In genomic region chr16:85449195-85449884, GRCh38 we compare ENCODE assay signal across 1 cellular context.
TF ChIP-seq lines count a peak whose summit lies in the region.

No MANE protein-coding gene starts in this region.

TF ChIP-seq in HepG2, 621 proteins besides CTCF, POLR2A, EP300 and RAD21 (continued from another document and continues in another):
- no peak for TF ChIP-seq PRDM4 (CRISPR knock-in tag; IDR thresholded peaks at IDR 0.05; ENCODE audit: borderline replicate concordance)
- TF ChIP-seq ZNF713 (CRISPR knock-in tag; IDR thresholded peaks at IDR 0.05): no peak
- TF ChIP-seq ZKSCAN1 (IDR thresholded peaks at IDR 0.05; ENCODE audit: low read length): no peak
- TF ChIP-seq POLR2AphosphoS2 (IDR thresholded peaks at IDR 0.05; ENCODE audit: low read depth, low read length): no peak
- no peak for TF ChIP-seq PCBP2 (optimal IDR thresholded peaks at IDR 0.05; ENCODE audit: low read depth, low read length, poor library complexity, severe bottlenecking)
- TF ChIP-seq HMGXB3 (CRISPR knock-in tag; IDR thresholded peaks at IDR 0.05; ENCODE audit: borderline replicate concordance): no peak
- no peak for TF ChIP-seq SP1 (IDR thresholded peaks at IDR 0.05)
- no peak for TF ChIP-seq SP1 (CRISPR knock-in tag; IDR thresholded peaks at IDR 0.05)
- no peak for TF ChIP-seq MTA3 (CRISPR knock-in tag; IDR thresholded peaks at IDR 0.05)
- no peak for TF ChIP-seq GMEB2 (CRISPR knock-in tag; IDR thresholded peaks at IDR 0.05; ENCODE audit: low read depth)
- peak; percentile 78; the same call in 1 of the 2 replicates for TF ChIP-seq ATF5 (CRISPR knock-in tag; IDR thresholded peaks at IDR 0.05; ENCODE audit: low read depth)
- no peak for TF ChIP-seq ZNF547 (CRISPR knock-in tag; IDR thresholded peaks at IDR 0.05)
- TF ChIP-seq HMGXB4 (CRISPR knock-in tag; IDR thresholded peaks at IDR 0.05; ENCODE audit: borderline replicate concordance in 1 of 2, low read depth in 1 of 2): peak in 1 of 2 experiments; percentile 20; a peak in 1 of 4 replicates
- TF ChIP-seq HDAC2 (CRISPR knock-in tag; IDR thresholded peaks at IDR 0.05): no peak
- 0 out of 2 replicates have a peak, but pooled peaks have one; percentile 9 for TF ChIP-seq ZNF580 (CRISPR knock-in tag; IDR thresholded peaks at IDR 0.05; ENCODE audit: borderline replicate concordance, low read depth)
- no peak; the same call in 1 of the 2 replicates for TF ChIP-seq MAF1 (CRISPR knock-in tag; IDR thresholded peaks at IDR 0.05; ENCODE audit: borderline replicate concordance)
- no peak for TF ChIP-seq FUBP1 (CRISPR knock-in tag; IDR thresholded peaks at IDR 0.05; ENCODE audit: borderline replicate concordance)
- peak; percentile 65; the same call in 1 of the 2 replicates for TF ChIP-seq CHD4 (IDR thresholded peaks at IDR 0.05; ENCODE audit: borderline replicate concordance, low read length)
- TF ChIP-seq GATAD1 (CRISPR knock-in tag; IDR thresholded peaks at IDR 0.05): no peak
- no peak for TF ChIP-seq KDM5A (IDR thresholded peaks at IDR 0.05; ENCODE audit: borderline replicate concordance, low read length)
- no peak for TF ChIP-seq KLF15 (CRISPR knock-in tag; IDR thresholded peaks at IDR 0.05; ENCODE audit: borderline replicate concordance)
- peak in 1 of 2 experiments; percentile 11; a peak in 1 of 4 replicates for TF ChIP-seq ATF4 (CRISPR knock-in tag; IDR thresholded peaks at IDR 0.05)
- TF ChIP-seq ZNF546 (CRISPR knock-in tag; conservative IDR thresholded peaks at IDR 0.05): 0 out of 2 replicates have a peak, but pooled peaks have one; percentile 77
- no peak for TF ChIP-seq ZNF101 (CRISPR knock-in tag; IDR thresholded peaks at IDR 0.05; ENCODE audit: borderline replicate concordance, low read depth)
- peak; percentile 9; the same call in 1 of the 2 replicates for TF ChIP-seq TFDP2 (CRISPR knock-in tag; IDR thresholded peaks at IDR 0.05)
- TF ChIP-seq ZNF878 (CRISPR knock-in tag; IDR thresholded peaks at IDR 0.05): no peak
- no peak for TF ChIP-seq SNAPC4 (CRISPR knock-in tag; IDR thresholded peaks at IDR 0.05)
- TF ChIP-seq ZNF737 (CRISPR knock-in tag; IDR thresholded peaks at IDR 0.05; ENCODE audit: borderline replicate concordance): peak; percentile 62; the same call in 1 of the 2 replicates
- TF ChIP-seq RELA (CRISPR knock-in tag; IDR thresholded peaks at IDR 0.05): no peak
- TF ChIP-seq ZNF639 (CRISPR knock-in tag; conservative IDR thresholded peaks at IDR 0.05): no peak
- TF ChIP-seq NCOA2 (CRISPR knock-in tag; IDR thresholded peaks at IDR 0.05): no peak; the same call in 1 of the 2 replicates
- TF ChIP-seq DMAP1 (CRISPR knock-in tag; IDR thresholded peaks at IDR 0.05): no peak
- TF ChIP-seq ZSCAN22 (CRISPR knock-in tag; IDR thresholded peaks at IDR 0.05): no peak
- no peak for TF ChIP-seq ZNF761 (CRISPR knock-in tag; conservative IDR thresholded peaks at IDR 0.05)
- 0 out of 2 replicates have a peak, but pooled peaks have one; percentile 22 for TF ChIP-seq ZNF567 (CRISPR knock-in tag; IDR thresholded peaks at IDR 0.05; ENCODE audit: borderline replicate concordance)
- TF ChIP-seq ZNF230 (CRISPR knock-in tag; IDR thresholded peaks at IDR 0.05): no peak
